In the genomic region with DNA sequence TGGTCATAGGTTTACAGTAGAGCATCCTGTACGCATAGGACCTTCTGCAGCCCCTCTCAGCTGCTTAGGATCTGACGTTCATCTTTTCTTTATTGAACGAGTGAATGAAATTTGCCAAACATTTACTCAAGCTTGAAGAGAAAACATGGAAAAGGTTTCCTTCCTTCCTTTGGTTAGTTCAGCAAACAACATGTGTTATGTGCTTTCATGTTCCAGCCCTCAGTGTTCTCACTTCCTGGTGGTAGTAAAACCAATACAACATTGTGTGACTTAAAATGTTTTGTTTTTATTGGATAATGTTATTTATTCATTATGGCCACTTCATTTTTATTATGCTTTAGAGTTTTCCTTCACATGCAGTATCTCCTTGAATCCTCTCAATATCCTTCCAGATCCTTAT, we compare ENCODE assay signal across 20 cellular contexts. TPM values are rescaled to one million over a fixed set of nuclear protein-coding genes. Genes with fewer than 3 reads are reported as not detected.
DNase-seq lines count a peak whose midpoint lies in the region; ATAC-seq and TF ChIP-seq lines count a peak whose summit lies in the region.
"Had no signal": no experiment of that assay in that cellular context is flagged by ENCODE, and none has a peak within 500 bp of the region (broad histone marks: within the 10 kb centered on the region; RNA-seq: fewer than 3 reads in every experiment).

No MANE protein-coding gene starts in this region.

- peaks cover 10% of the 10 kb centered on the region; the same call in 1 of the 2 replicates for H4K20me1 ChIP-seq in PC-3 (ENCODE audit: low read length)

- no peaks in the 10 kb centered on the region for H3K27me3 Mint-ChIP-seq in CD4-positive, alpha-beta T cell
- H3K27me3 Mint-ChIP-seq in IgD-negative memory B cell = no peaks in the 10 kb centered on the region
- no peaks in the 10 kb centered on the region for H3K27me3 Mint-ChIP-seq in naive thymus-derived CD8-positive, alpha-beta T cell

- no peak for TF ChIP-seq POLR2A in heart left ventricle (IDR thresholded peaks at IDR 0.05)

- H2AFZ ChIP-seq in PC-3 (ENCODE audit: low read length) = no peak overlapping the region

- peak overlapping the region; percentile 11 for H3K4me3 Mint-ChIP-seq in CD4-positive, alpha-beta T cell
- H3K4me3 Mint-ChIP-seq in IgD-negative memory B cell = peak overlapping the region; percentile 0 to 99 (median 44)
- peak overlapping the region in 7 of 10 donors; percentile 11 to 38 (median 21) for H3K4me3 Mint-ChIP-seq in naive thymus-derived CD8-positive, alpha-beta T cell

- peaks cover 33% of the 10 kb centered on the region for H3K4me1 ChIP-seq in PC-3 (ENCODE audit: insufficient read depth, low read length)
- peaks cover 0 to 31% (median 12%) of the 10 kb centered on the region in 12 donors for H3K4me1 ChIP-seq in heart left ventricle

- no peak overlapping the region for H3K4me2 ChIP-seq in PC-3 (ENCODE audit: low read length)

- no peaks in the 10 kb centered on the region for H3K27me3 ChIP-seq in CD4-positive, alpha-beta T cell (ENCODE audit: control insufficient read depth, insufficient read depth, low read length)
- H3K27me3 ChIP-seq in PC-3 (ENCODE audit: low read length) (no peaks in the 10 kb centered on the region), heart left ventricle (no peaks in the 10 kb centered on the region)
- H3K27me3 ChIP-seq: right lobe of liver, vagina had no signal

- peaks cover 4% of the 10 kb centered on the region for H3K36me3 Mint-ChIP-seq in CD4-positive, alpha-beta T cell (ENCODE audit: low read depth)
- no peaks in the 10 kb centered on the region for H3K36me3 Mint-ChIP-seq in IgD-negative memory B cell
- no peaks in the 10 kb centered on the region for H3K36me3 Mint-ChIP-seq in naive thymus-derived CD8-positive, alpha-beta T cell

- CTCF ChIA-PET in CD4-positive, alpha-beta T cell (lab: Charles Lee) = no interaction called here
- CTCF ChIA-PET in PC-3 (lab: Charles Lee) = interaction anchor here (0.6 kb wide), 2 partner anchors 136 to 1159 kb away, joined by 3 to 4 read pairs; no protein-coding TSS in a partner anchor

- 63 to 72% (median 66%) methylated on average over 3 of the region's 3 CpGs for WGBS in heart left ventricle, 4 donors

- H3K27ac Mint-ChIP-seq in CD4-positive, alpha-beta T cell = peak overlapping the region; percentile 38
- peak overlapping the region in 1 of 3 donors; percentile 97 for H3K27ac Mint-ChIP-seq in IgD-negative memory B cell
- no peak overlapping the region for H3K27ac Mint-ChIP-seq in naive thymus-derived CD8-positive, alpha-beta T cell

- peaks cover 32% of the 10 kb centered on the region for H3K79me2 ChIP-seq in PC-3 (ENCODE audit: low read length)

- no peak overlapping the region for H3K9ac ChIP-seq in PC-3 (ENCODE audit: low read length)

- POLR2A ChIA-PET in CD4-positive, alpha-beta T cell (lab: Charles Lee) = no interaction called here
- POLR2A ChIA-PET in PC-3 (lab: Charles Lee; ENCODE audit: unreplicated experiment) = interaction anchor here (0.7 kb wide), 1 partner anchor 1650 kb away, joined by 3 read pairs; no protein-coding TSS in a partner anchor
- POLR2A ChIA-PET in naive thymus-derived CD8-positive, alpha-beta T cell (lab: Charles Lee) = no interaction called here

- H3K9me3 ChIP-seq in CD4-positive, alpha-beta T cell (ENCODE audit: control insufficient read depth, low read length) = no peaks in the 10 kb centered on the region
- H3K9me3 ChIP-seq in PC-3 (ENCODE audit: low read length) (no peaks in the 10 kb centered on the region), heart left ventricle (no peaks in the 10 kb centered on the region)
- H3K9me3 ChIP-seq: right lobe of liver, vagina had no signal

- peaks cover 56% of the 10 kb centered on the region for H3K4me1 Mint-ChIP-seq in CD4-positive, alpha-beta T cell (ENCODE audit: low read depth)
- H3K4me1 Mint-ChIP-seq in IgD-negative memory B cell = peaks cover 32 to 46% (median 39%) of the 10 kb centered on the region in 3 donors
- H3K4me1 Mint-ChIP-seq in naive thymus-derived CD8-positive, alpha-beta T cell = peaks cover 9 to 52% (median 44%) of the 10 kb centered on the region in 4 donors

- no peaks in the 10 kb centered on the region for H3K9me3 Mint-ChIP-seq in CD4-positive, alpha-beta T cell
- no peaks in the 10 kb centered on the region for H3K9me3 Mint-ChIP-seq in IgD-negative memory B cell
- H3K9me3 Mint-ChIP-seq in naive thymus-derived CD8-positive, alpha-beta T cell = no peaks in the 10 kb centered on the region
- H3K9me3 Mint-ChIP-seq: GM23338 had no signal

- no peaks in the 10 kb centered on the region for H3F3A ChIP-seq in PC-3 (ENCODE audit: low read length, unreplicated experiment)

- no peak for TF ChIP-seq CTCF in CD4-positive, alpha-beta T cell (IDR thresholded peaks at IDR 0.05)
- TF ChIP-seq CTCF in PC-3 (conservative IDR thresholded peaks at IDR 0.05; ENCODE audit: low read depth, low read length) (no peak), heart left ventricle (IDR thresholded peaks at IDR 0.05) (no peak)

- no peak overlapping the region for H3K27ac ChIP-seq in CD4-positive, alpha-beta T cell (ENCODE audit: low read depth, low read length)
- no peak overlapping the region for H3K27ac ChIP-seq in PC-3 (ENCODE audit: low read length)
- H3K27ac ChIP-seq in substantia nigra (ENCODE audit: low read depth, low read length, poor library complexity, severe bottlenecking) = no peak overlapping the region
- H3K27ac ChIP-seq in heart left ventricle = no peak overlapping the region

- no peak for DNase-seq in CD4-positive, alpha-beta T cell
- DNase-seq in PC-3 (peak; percentile 15), substantia nigra (lab: John Stamatoyannopoulos, UW) (no peak), occipital lobe (lab: John Stamatoyannopoulos, UW) (no peak), middle frontal gyrus (ENCODE audit: extremely low spot score, low spot score) (no peak), heart left ventricle (no peak)
- DNase-seq in naive thymus-derived CD8-positive, alpha-beta T cell = no peak
- DNase-seq: activated CD4-positive, alpha-beta T cell treated with anti-CD3 and anti-CD28 coated beads for 1 hour; activated effector memory CD4-positive, alpha-beta T cell treated with Interleukin-2 at 50 U/mL for 16 hours; amniotic stem cell; caudate nucleus; effector CD8-positive, alpha-beta T cell; head of caudate nucleus; NCI-H2171; right lobe of liver; T-helper 9 cell had no signal

- H3K36me3 ChIP-seq in PC-3 (ENCODE audit: low read depth, low read length) = no peaks in the 10 kb centered on the region
- no peaks in the 10 kb centered on the region for H3K36me3 ChIP-seq in heart left ventricle
- H3K36me3 ChIP-seq: right lobe of liver, vagina had no signal

- H3K4me3 ChIP-seq in PC-3 (ENCODE audit: low read length) (no peak overlapping the region), heart left ventricle (no peak overlapping the region)
- H3K4me3 ChIP-seq: right lobe of liver had no signal

- no TSS peak for BruUV-seq in PC-3 (replicated peaks; lab: Mats Ljungman, UMichigan)

- intact Hi-C loops in CD4-positive, alpha-beta T cell (cut with DNase I, micrococcal nuclease) = loop anchor here in 1 of 2 experiments (5.0 kb wide), 1 partner anchor 520 kb away; the partner anchor contains the start of gene SP4
- intact Hi-C loops in PC-3 (cut with micrococcal nuclease) (loop anchor here (1.0 to 5.0 kb wide), 3 partner anchors 54 to 550 kb away; partner anchors contain the start of gene SP4), heart left ventricle (cut with DNase I) (loop anchor here in 2 of 10 donors (5.0 to 10.0 kb wide), 2 partner anchors 52 to 55 kb away; no protein-coding TSS in a partner anchor)

- no peak for ATAC-seq in CD4-positive, alpha-beta T cell (ENCODE audit: poor library complexity)
- ATAC-seq in PC-3 (no peak), heart left ventricle (no peak)
- ATAC-seq in naive thymus-derived CD8-positive, alpha-beta T cell = no peak
- ATAC-seq: right lobe of liver, Right ventricle myocardium inferior had no signal

- H3K9me2 ChIP-seq in PC-3 (replicated peaks; ENCODE audit: low read length) = no peaks in the 10 kb centered on the region

RNA-seq across cellular contexts. Expression of gene CDCA7L, which starts 1.4 kb away (rescaled TPM):
- 10 to 100 TPM; 23.1 to 23.7 TPM for total RNA-seq in CD4-positive, alpha-beta T cell
- polyA plus RNA-seq in IgD-negative memory B cell = 128 TPM
- total RNA-seq in PC-3 (2014; rRNA removed) = 59.9 and 78.4 TPM in 2 replicates
- total RNA-seq in naive thymus-derived CD8-positive, alpha-beta T cell = 10 to 100 TPM; 42.1 to 48.7 TPM
- 10 to 100 TPM; 23.9 to 38.5 (median 37.3) TPM for polyA plus RNA-seq in naive thymus-derived CD8-positive, alpha-beta T cell
- total RNA-seq in occipital lobe = 26.7 TPM
- total RNA-seq in heart left ventricle = 10 to 100 TPM; 20.2 to 53.4 (median 45.5) TPM
- 10 to 100 TPM; 15.6 to 18.1 TPM for polyA plus RNA-seq in heart left ventricle
